17 cellular contexts compared by ENCODE assay signal in the genomic region with DNA sequence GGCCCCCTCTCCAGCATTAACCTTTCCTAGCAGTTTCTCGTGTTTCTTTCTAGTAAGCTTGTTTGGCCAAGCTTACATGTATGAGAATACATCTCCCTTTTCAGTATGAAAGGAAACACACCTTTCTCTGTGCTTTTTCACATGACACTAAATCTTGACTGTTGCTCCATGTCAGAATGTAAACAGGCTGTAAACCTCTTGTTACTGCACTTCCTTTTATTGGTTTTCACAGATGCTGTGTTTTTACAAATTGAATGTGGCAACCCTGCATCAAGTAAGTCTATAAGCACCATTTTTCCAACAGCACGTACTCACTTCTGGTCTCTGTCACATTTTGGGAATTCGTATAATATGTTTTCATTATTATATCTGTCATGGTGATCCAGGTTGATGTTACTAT. TPM values are rescaled to one million over a fixed set of nuclear protein-coding genes. Genes with fewer than 3 reads are reported as not detected.
DNase-seq lines count a peak whose midpoint lies in the region; ATAC-seq and TF ChIP-seq lines count a peak whose summit lies in the region.
"Had no signal": no experiment of that assay in that cellular context is flagged by ENCODE, and none has a peak within 500 bp of the region (broad histone marks: within the 10 kb centered on the region; RNA-seq: fewer than 3 reads in every experiment).

No MANE protein-coding gene starts in this region.

- no peak for ATAC-seq in effector memory CD8-positive, alpha-beta T cell (replicated peaks)
- no peak for ATAC-seq in left ventricle myocardium superior
- ATAC-seq in HG02840 (IDR thresholded peaks at IDR 0.05; ENCODE audit: low FRiP score, unreplicated experiment) = no peak
- ATAC-seq: naive thymus-derived CD8-positive, alpha-beta T cell had no signal

- DNase-seq in cardiac muscle cell (ENCODE audit: low read depth in 1 of 2, low spot score in 1 of 2) = no peak
- DNase-seq in left ventricle myocardium inferior = no peak
- peak; percentile 11 for DNase-seq in OCI-LY7 (ENCODE audit: low spot score)
- no peak for DNase-seq in effector memory CD8-positive, alpha-beta T cell
- no peak for DNase-seq in type B pancreatic cell (ENCODE audit: extremely low spot score, unreplicated experiment)
- no peak for DNase-seq in HuH-7.5 (ENCODE audit: low spot score)
- DNase-seq in left ventricle myocardium superior = no peak
- DNase-seq: amniotic stem cell; foreskin melanocyte; kidney; naive thymus-derived CD8-positive, alpha-beta T cell; NCI-H1694 had no signal

- H3K4me2 ChIP-seq in OCI-LY7 (ENCODE audit: low read length) = peak overlapping the region; percentile 90

- H3K4me3 Mint-ChIP-seq in effector memory CD8-positive, alpha-beta T cell = peak overlapping the region in 1 of 2 donors; percentile 25
- H3K4me3 Mint-ChIP-seq in type B pancreatic cell = peak overlapping the region; percentile 34

- H3K36me3 Mint-ChIP-seq in effector memory CD8-positive, alpha-beta T cell (ENCODE audit: insufficient read depth) = peaks cover 23% of the 10 kb centered on the region
- peaks cover 6% of the 10 kb centered on the region for H3K36me3 Mint-ChIP-seq in type B pancreatic cell
- H3K36me3 Mint-ChIP-seq: naive thymus-derived CD8-positive, alpha-beta T cell had no signal

- no TSS peak for BruUV-seq in OCI-LY7 (replicated peaks; lab: Mats Ljungman, UMichigan)

- intact Hi-C loops in left ventricle myocardium inferior (cut with micrococcal nuclease) = no loop called here
- intact Hi-C loops in OCI-LY7 (cut with micrococcal nuclease; ENCODE audit: unreplicated experiment) = no loop called here
- intact Hi-C loops in left ventricle myocardium superior (cut with micrococcal nuclease) = no loop called here

- H3K4me3 ChIP-seq in cardiac muscle cell (no peak overlapping the region), left ventricle myocardium inferior (no peak overlapping the region), OCI-LY7 (ENCODE audit: low read depth, low read length, poor library complexity, severe bottlenecking) (no peak overlapping the region)
- H3K4me3 ChIP-seq: vagina had no signal

- TF ChIP-seq CTCF in cardiac muscle cell (IDR thresholded peaks at IDR 0.05; ENCODE audit: low read depth, low read length) (no peak), left ventricle myocardium inferior (IDR thresholded peaks at IDR 0.05; ENCODE audit: borderline replicate concordance) (no peak), OCI-LY7 (conservative IDR thresholded peaks at IDR 0.05; ENCODE audit: low read length) (no peak), type B pancreatic cell (conservative IDR thresholded peaks at IDR 0.05) (no peak)

- H3K9me3 Mint-ChIP-seq in effector memory CD8-positive, alpha-beta T cell = no peaks in the 10 kb centered on the region
- no peaks in the 10 kb centered on the region for H3K9me3 Mint-ChIP-seq in type B pancreatic cell
- H3K9me3 Mint-ChIP-seq: naive thymus-derived CD8-positive, alpha-beta T cell had no signal

- no peaks in the 10 kb centered on the region for H3K27me3 Mint-ChIP-seq in effector memory CD8-positive, alpha-beta T cell
- no peaks in the 10 kb centered on the region for H3K27me3 Mint-ChIP-seq in type B pancreatic cell
- H3K27me3 Mint-ChIP-seq: naive thymus-derived CD8-positive, alpha-beta T cell had no signal

- peaks cover 28% of the 10 kb centered on the region for H3K79me2 ChIP-seq in OCI-LY7 (ENCODE audit: insufficient read depth, low read depth, low read length)

- H3K27me3 ChIP-seq in cardiac muscle cell = no peaks in the 10 kb centered on the region
- no peaks in the 10 kb centered on the region for H3K27me3 ChIP-seq in left ventricle myocardium inferior (ENCODE audit: low read depth)
- H3K27me3 ChIP-seq: vagina had no signal

- H3K9me3 ChIP-seq in cardiac muscle cell (ENCODE audit: low read depth) = no peaks in the 10 kb centered on the region
- no peaks in the 10 kb centered on the region for H3K9me3 ChIP-seq in left ventricle myocardium inferior (replicated peaks)
- no peaks in the 10 kb centered on the region for H3K9me3 ChIP-seq in OCI-LY7 (ENCODE audit: low read length)
- H3K9me3 ChIP-seq: vagina had no signal

- H3K4me1 Mint-ChIP-seq in effector memory CD8-positive, alpha-beta T cell (ENCODE audit: low read depth in 2 of 2) = peaks cover 19 to 32% of the 10 kb centered on the region in 2 donors
- peaks cover 24% of the 10 kb centered on the region for H3K4me1 Mint-ChIP-seq in type B pancreatic cell (ENCODE audit: unreplicated experiment)

- CTCF ChIA-PET in OCI-LY7 (lab: Charles Lee; ENCODE audit: unreplicated experiment) = no interaction called here

- POLR2A ChIA-PET in OCI-LY7 (lab: Charles Lee) = interaction anchor here (1.0 to 1.9 kb wide), 4 partner anchors 15 to 73 kb away, joined by 3 to 13 read pairs (median 4); a partner anchor contains a TSS

- peaks cover 9% of the 10 kb centered on the region for H3K4me1 ChIP-seq in cardiac muscle cell (ENCODE audit: low read depth)
- H3K4me1 ChIP-seq in left ventricle myocardium inferior = peaks cover 41% of the 10 kb centered on the region
- H3K4me1 ChIP-seq in OCI-LY7 (ENCODE audit: insufficient read depth, low read length, poor library complexity, severe bottlenecking) = peaks cover 24% of the 10 kb centered on the region

- H3K36me3 ChIP-seq in cardiac muscle cell (peaks cover 2% of the 10 kb centered on the region), left ventricle myocardium inferior (peaks cover 4% of the 10 kb centered on the region), OCI-LY7 (ENCODE audit: insufficient read depth, low read length) (peaks cover 25% of the 10 kb centered on the region)
- H3K36me3 ChIP-seq: vagina had no signal

- peak overlapping the region; percentile 46 to 54 for H3K27ac Mint-ChIP-seq in effector memory CD8-positive, alpha-beta T cell
- peak overlapping the region; percentile 51 for H3K27ac Mint-ChIP-seq in type B pancreatic cell

- H3K27ac ChIP-seq in cardiac muscle cell (peak overlapping the region; percentile 1), left ventricle myocardium inferior (replicated peaks) (no peak overlapping the region), OCI-LY7 (ENCODE audit: low read depth, low read length, poor library complexity, severe bottlenecking) (no peak overlapping the region)

- no peaks in the 10 kb centered on the region for H3K9me2 ChIP-seq in OCI-LY7 (ENCODE audit: insufficient read depth, low read length)

- H4K20me1 ChIP-seq in OCI-LY7 (ENCODE audit: insufficient read depth, low read length) = peaks cover 8% of the 10 kb centered on the region; the same call in 1 of the 2 replicates

- no peak overlapping the region for H2AFZ ChIP-seq in OCI-LY7 (ENCODE audit: low read length)

RNA-seq across cellular contexts. Expression of a gene that starts 2.2 kb away (rescaled TPM):
- total RNA-seq in cardiac muscle cell (319 and 464 TPM in 2 replicates), left ventricle myocardium inferior (414 TPM), OCI-LY7 (2022) (412 and 451 TPM in 2 replicates), type B pancreatic cell (ENCODE audit: low replicate concordance) (597 and 598 TPM in 2 replicates), left ventricle myocardium superior (465 TPM)
- polyA plus RNA-seq in cardiac muscle cell = 286 and 358 TPM in 2 replicates
- total RNA-seq in OCI-LY7 (2014; rRNA removed; shearing (Covaris generic)) = 164 and 256 TPM in 2 replicates

RNA-seq across cellular contexts. Expression of a gene that starts 15.8 kb away (rescaled TPM):
- total RNA-seq in cardiac muscle cell (0.18 TPM in 1 of 2 replicates, not detected in the other), left ventricle myocardium inferior (not detected), OCI-LY7 (2022) (not detected in 2 replicates), type B pancreatic cell (ENCODE audit: low replicate concordance) (not detected in 2 replicates), left ventricle myocardium superior (not detected)
- 0.18 and 2.6 TPM in 2 replicates for polyA plus RNA-seq in cardiac muscle cell
- total RNA-seq in OCI-LY7 (2014; rRNA removed; shearing (Covaris generic)) = 0.21 TPM in 1 of 2 replicates, not detected in the other
- total RNA-seq: dermis microvascular lymphatic vessel endothelial cell; kidney; skeletal muscle tissue; T-helper 1 cell treated with Interleukin-12 subunit alpha and Interleukin-12 subunit beta and Interleukin-4 antibody, amounts not matched to agents 30 ng/mL and 1 ng/mL, for 36 hours; vagina had no signal

RNA-seq across cellular contexts. Expression of a gene that starts 36.0 kb away (rescaled TPM):
- 35.8 and 38.8 TPM in 2 replicates for total RNA-seq in cardiac muscle cell
- polyA plus RNA-seq in cardiac muscle cell = 14.4 and 24.2 TPM in 2 replicates
- total RNA-seq in left ventricle myocardium inferior = 11.8 TPM
- 12.1 and 17.0 TPM in 2 replicates for total RNA-seq in OCI-LY7 (2014; rRNA removed; shearing (Covaris generic))
- 27.4 and 31.4 TPM in 2 replicates for total RNA-seq in OCI-LY7 (2022)
- 32.9 and 42.6 TPM in 2 replicates for total RNA-seq in type B pancreatic cell (ENCODE audit: low replicate concordance)
- 13.5 TPM for total RNA-seq in left ventricle myocardium superior
